In the genomic region with DNA sequence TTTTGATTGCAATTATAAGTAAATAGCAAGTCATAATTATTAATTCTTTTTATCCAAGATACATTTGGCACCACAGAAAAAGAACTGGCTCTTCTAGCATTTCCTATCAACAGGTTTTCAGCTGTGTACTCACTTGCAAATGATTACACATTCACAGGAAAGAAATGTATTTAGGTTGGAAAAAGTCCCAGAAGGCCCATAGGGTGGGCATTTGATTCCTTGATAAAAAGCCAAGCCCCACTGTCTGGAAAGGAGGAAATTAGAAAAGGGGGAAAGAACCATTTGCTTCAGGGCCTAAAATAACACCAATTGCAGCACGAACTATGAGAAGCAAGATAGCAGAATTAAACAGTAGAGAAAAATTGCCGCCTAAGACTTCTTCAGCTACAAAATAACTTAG, we compare ENCODE assay signal across 15 cellular contexts.
DNase-seq lines count a peak whose midpoint lies in the region; ATAC-seq and TF ChIP-seq lines count a peak whose summit lies in the region.
"Had no signal": no experiment of that assay in that cellular context is flagged by ENCODE, and none has a peak within 500 bp of the region (broad histone marks: within the 10 kb centered on the region; RNA-seq: fewer than 3 reads in every experiment).

No MANE protein-coding gene starts in this region.

- intact Hi-C loops in heart left ventricle (cut with DNase I) = no loop called here
- intact Hi-C loops in cardiac septum (cut with DNase I) = no loop called here
- intact Hi-C loops in tibial artery (cut with DNase I; ENCODE audit: low total_unique reads) = no loop called here

- no peaks in the 10 kb centered on the region for H3K9me2 ChIP-seq in hepatocyte (replicated peaks; ENCODE audit: insufficient read depth)

- H3K9me3 ChIP-seq in heart left ventricle (no peaks in the 10 kb centered on the region), hepatocyte (ENCODE audit: low read depth) (no peaks in the 10 kb centered on the region), tibial artery (no peaks in the 10 kb centered on the region)
- H3K9me3 ChIP-seq: MG63 had no signal

- no peaks in the 10 kb centered on the region for H4K20me1 ChIP-seq in hepatocyte (ENCODE audit: insufficient read depth, poor library complexity, severe bottlenecking)

- no peak overlapping the region for H3K4me2 ChIP-seq in hepatocyte

- H3K27me3 ChIP-seq in heart left ventricle (no peaks in the 10 kb centered on the region), hepatocyte (no peaks in the 10 kb centered on the region), tibial artery (no peaks in the 10 kb centered on the region)
- H3K27me3 ChIP-seq: MG63 had no signal

- DNase-seq in heart left ventricle = no peak
- no peak for DNase-seq in cardiac septum (ENCODE audit: low spot score)
- DNase-seq in astrocyte of the hippocampus (ENCODE audit: low read depth, low spot score) = peak; percentile 91
- no peak for DNase-seq in hepatocyte (ENCODE audit: low spot score)
- no peak for DNase-seq in tibial artery
- DNase-seq in activated CD8-positive, alpha-beta memory T cell treated with anti-CD3 and anti-CD28 coated beads for 24 hours = no peak
- DNase-seq in activated naive CD4-positive, alpha-beta T cell treated with Interleukin-2 at 50 U/mL for 16 hours = no peak
- DNase-seq: activated B cell treated with CpG ODN at 0.5 μM for 24 hours; activated naive CD4-positive, alpha-beta T cell treated with anti-CD3 and anti-CD28 coated beads for 36 hours; CD8-positive, alpha-beta T cell; GDM1; head of caudate nucleus; MG63; stimulated activated CD4-positive, alpha-beta T cell treated with anti-CD3 and anti-CD28 coated beads, Interleukin-4, amount 100 ng/mL, for 4 hours had no signal

- TF ChIP-seq CTCF in heart left ventricle (IDR thresholded peaks at IDR 0.05) = no peak
- no peak for TF ChIP-seq CTCF in hepatocyte (IDR thresholded peaks at IDR 0.05; ENCODE audit: poor library complexity)
- TF ChIP-seq CTCF in tibial artery (IDR thresholded peaks at IDR 0.05) = no peak

- no peak overlapping the region for H2AFZ ChIP-seq in hepatocyte

- H3K4me3 ChIP-seq in heart left ventricle = no peak overlapping the region
- no peak overlapping the region for H3K4me3 ChIP-seq in hepatocyte
- peak overlapping the region in 1 of 2 donors; percentile 2 for H3K4me3 ChIP-seq in tibial artery
- H3K4me3 ChIP-seq: MG63 had no signal

- peak overlapping the region in 7 of 12 donors; percentile 24 to 59 (median 33) for H3K27ac ChIP-seq in heart left ventricle
- peak overlapping the region; percentile 6 for H3K27ac ChIP-seq in hepatocyte
- peak overlapping the region; percentile 49 to 64 for H3K27ac ChIP-seq in tibial artery

- H3K36me3 ChIP-seq in heart left ventricle = no peaks in the 10 kb centered on the region
- no peaks in the 10 kb centered on the region for H3K36me3 ChIP-seq in hepatocyte (replicated peaks; ENCODE audit: insufficient read depth, low read depth)
- H3K36me3 ChIP-seq in tibial artery = no peaks in the 10 kb centered on the region
- H3K36me3 ChIP-seq: MG63 had no signal

- 45 to 60% (median 56%) methylated on average over 2 of the region's 2 CpGs for WGBS in heart left ventricle, 4 donors
- 83% methylated on average over 2 of the region's 2 CpGs for WGBS in hepatocyte (ENCODE audit: low lambda C conversion rate, missing lambda C conversion rate)

- ATAC-seq in heart left ventricle (peak in 3 of 4 donors; percentile 37 to 65 (median 55)), HG02973 (IDR thresholded peaks at IDR 0.05; ENCODE audit: unreplicated experiment) (no peak)
- ATAC-seq: CD8-positive, alpha-beta T cell had no signal

- no peaks in the 10 kb centered on the region for H3K79me2 ChIP-seq in hepatocyte

- TF ChIP-seq POLR2A in heart left ventricle (IDR thresholded peaks at IDR 0.05) = no peak

- H3K4me1 ChIP-seq in heart left ventricle (peaks cover 0 to 19% (median 6%) of the 10 kb centered on the region in 12 donors), hepatocyte (ENCODE audit: insufficient read depth) (peaks cover 11% of the 10 kb centered on the region), tibial artery (peaks cover 0 to 27% (median 15%) of the 10 kb centered on the region in 4 donors)

Comparison
In these comparisons a context has a peak if more than half of its experiments do, and no peak if none do; other contexts are left out.
1. H3K27ac ChIP-seq: peak in every context shown above with its lines; median percentile 56 in tibial artery; 33 in heart left ventricle; 6 in hepatocyte.